Comparison of ENCODE assay signal across 8 cellular contexts in the genomic region with DNA sequence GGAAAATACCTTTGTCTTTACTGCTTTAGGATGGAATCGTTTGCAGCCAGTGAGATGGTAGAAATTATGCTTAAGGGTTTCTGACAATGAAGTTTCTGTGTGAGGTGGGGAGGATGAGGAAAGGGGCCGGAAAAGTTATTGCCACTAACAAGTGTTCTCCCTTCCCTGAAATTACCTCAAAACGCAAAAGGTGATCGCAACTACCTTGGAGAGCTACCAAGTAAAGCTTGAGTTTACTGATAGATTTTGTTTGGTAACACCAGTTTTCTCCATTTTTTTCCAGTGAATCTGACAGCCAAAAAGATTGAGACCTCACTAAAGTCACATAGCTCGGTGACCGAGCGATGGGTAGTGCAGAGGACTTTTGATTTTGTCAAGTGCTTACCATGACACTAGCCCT. TPM values are rescaled to one million over a fixed set of nuclear protein-coding genes. Genes with fewer than 3 reads are reported as not detected.
A peak's percentile ranks its signal among the peaks of the same experiment; 100 is the strongest.
DNase-seq lines count a peak whose midpoint lies in the region; ATAC-seq and TF ChIP-seq lines count a peak whose summit lies in the region.

No MANE protein-coding gene starts in this region.

- H3K36me3 Mint-ChIP-seq in T-helper 2 cell treated with Interferon-gamma antibody and Interleukin-4, amounts not matched to agents 5 μg/mL and 100 μg/mL, for 36 hours (ENCODE audit: low read depth), result peaks cover 14% of the 10 kb centered on the region

- H3K79me2 ChIP-seq in fibroblast of lung (ENCODE audit: control insufficient read depth, insufficient read depth, low read length), result peaks cover 68% of the 10 kb centered on the region

- H3K4me1 ChIP-seq in RWPE2 (ENCODE audit: insufficient read depth, poor library complexity, severe bottlenecking) (peaks cover 15% of the 10 kb centered on the region), fibroblast of lung (ENCODE audit: control insufficient read depth, extremely low read depth, insufficient read depth, low read length) (peaks cover 7% of the 10 kb centered on the region)

- TF ChIP-seq CTCF in RWPE2 (IDR thresholded peaks at IDR 0.05; ENCODE audit: poor library complexity, severe bottlenecking), result no peak
- TF ChIP-seq CTCF in fibroblast of lung (conservative IDR thresholded peaks at IDR 0.05 in 1 of 2, IDR thresholded peaks at IDR 0.05 in 1 of 2; ENCODE audit: low read depth in 1 of 2, low read length in 2 of 2), result no peak

- H3K4me3 ChIP-seq in RWPE2 (ENCODE audit: severe bottlenecking) (peak overlapping the region; percentile 72), fibroblast of lung (replicated peaks in 1 of 4; ENCODE audit: control extremely low read depth in 1 of 4, insufficient read depth in 1 of 4, low read depth in 3 of 4, low read length in 4 of 4) (peak overlapping the region; percentile 82 to 91 (median 84)), skeletal muscle cell (ENCODE audit: low read depth, low read length) (peak overlapping the region; percentile 97)

- DNase-seq in T-helper 2 cell treated with Interferon-gamma antibody and Interleukin-4, amounts not matched to agents 5 μg/mL and 100 μg/mL, for 36 hours (ENCODE audit: low spot score), result no peak
- DNase-seq in T-helper 2 cell (no peak), RWPE2 (ENCODE audit: low spot score) (no peak), fibroblast of lung (ENCODE audit: low read depth in 2 of 2) (peak in 1 of 2 donors; percentile 7), skeletal muscle cell (ENCODE audit: low read depth) (no peak), NCI-H1694 treated with DMSO at 0.1 percent for 48 hours (lab: John Stamatoyannopoulos, UW) (no peak), Right ventricle myocardium inferior (ENCODE audit: missing footprints) (no peak), hippocampal formation (lab: John Stamatoyannopoulos, UW) (no peak)

- H3K27me3 Mint-ChIP-seq in T-helper 2 cell treated with Interferon-gamma antibody and Interleukin-4, amounts not matched to agents 5 μg/mL and 100 μg/mL, for 36 hours (ENCODE audit: low read depth), result no peaks in the 10 kb centered on the region

- H3K27ac Mint-ChIP-seq in T-helper 2 cell treated with Interferon-gamma antibody and Interleukin-4, amounts not matched to agents 5 μg/mL and 100 μg/mL, for 36 hours, result peak overlapping the region; percentile 88

- H2AFZ ChIP-seq in fibroblast of lung (ENCODE audit: low read length), result no peak overlapping the region

- no peak overlapping the region for H3K9ac ChIP-seq in fibroblast of lung (ENCODE audit: insufficient read depth, low read length)

- H3K4me1 Mint-ChIP-seq in T-helper 2 cell treated with Interferon-gamma antibody and Interleukin-4, amounts not matched to agents 5 μg/mL and 100 μg/mL, for 36 hours (ENCODE audit: low read depth), result peaks cover 40% of the 10 kb centered on the region

- H3K27me3 ChIP-seq in RWPE2 (ENCODE audit: insufficient read depth, poor library complexity, severe bottlenecking) (no peaks in the 10 kb centered on the region), fibroblast of lung (ENCODE audit: control insufficient read depth, insufficient read depth, low read length) (no peaks in the 10 kb centered on the region)

- H3K4me2 ChIP-seq in fibroblast of lung (ENCODE audit: extremely low read depth, insufficient read depth, low read length), result peak overlapping the region; percentile 57

- H3K9me3 ChIP-seq in RWPE2 (ENCODE audit: severe bottlenecking), result no peaks in the 10 kb centered on the region
- H3K9me3 ChIP-seq in fibroblast of lung (ENCODE audit: control insufficient read depth, insufficient read depth, low read depth, low read length), result no peaks in the 10 kb centered on the region

- ATAC-seq in RWPE2 (ENCODE audit: low read depth) (no peak), Right ventricle myocardium inferior (no peak)

- intact Hi-C loops in Right ventricle myocardium inferior (cut with DNase I), result no loop called here

- H4K20me1 ChIP-seq in fibroblast of lung (ENCODE audit: control insufficient read depth, extremely low read depth, insufficient read depth, low read length), result no peaks in the 10 kb centered on the region

- peak overlapping the region; percentile 90 for H3K4me3 Mint-ChIP-seq in T-helper 2 cell treated with Interferon-gamma antibody and Interleukin-4, amounts not matched to agents 5 μg/mL and 100 μg/mL, for 36 hours

- H3K36me3 ChIP-seq in RWPE2 (ENCODE audit: low read depth), result peaks cover 29% of the 10 kb centered on the region
- H3K36me3 ChIP-seq in fibroblast of lung (ENCODE audit: control insufficient read depth, insufficient read depth, low read length), result no peaks in the 10 kb centered on the region

- H3K27ac ChIP-seq in RWPE2 (ENCODE audit: poor library complexity, severe bottlenecking) (peak overlapping the region; percentile 77), fibroblast of lung (ENCODE audit: insufficient read depth, low read length) (no peak overlapping the region)

- no peaks in the 10 kb centered on the region for H3K9me3 Mint-ChIP-seq in T-helper 2 cell treated with Interferon-gamma antibody and Interleukin-4, amounts not matched to agents 5 μg/mL and 100 μg/mL, for 36 hours

RNA-seq across cellular contexts. Expression of gene SUV39H2, which starts 1.5 kb away (rescaled TPM):
- total RNA-seq in fibroblast of lung (8.1 and 8.5 TPM in 2 replicates), Right ventricle myocardium inferior (4.9 TPM)
- 9.9 and 16.0 TPM in 2 replicates for polyA plus RNA-seq in fibroblast of lung
- 6.8 and 12.6 TPM in 2 replicates for polyA plus RNA-seq in fibroblast of lung (2012)
- 2.4 and 2.5 TPM in 2 replicates for polyA minus RNA-seq in fibroblast of lung (ENCODE audit: low replicate concordance)

RNA-seq across cellular contexts. Expression of gene HSPA14, which starts 42.1 kb away (rescaled TPM):
- total RNA-seq in fibroblast of lung (7.4 and 8.5 TPM in 2 replicates), Right ventricle myocardium inferior (7.6 TPM)
- 14.3 and 21.8 TPM in 2 replicates for polyA plus RNA-seq in fibroblast of lung
- 8.8 and 15.6 TPM in 2 replicates for polyA plus RNA-seq in fibroblast of lung (2012)
- polyA minus RNA-seq in fibroblast of lung (ENCODE audit: low replicate concordance), result 0.44 TPM in 1 of 2 replicates, not detected in the other

RNA-seq across cellular contexts. Expression of gene MSANTD7, which starts 42.1 kb away (rescaled TPM):
- total RNA-seq in fibroblast of lung, result 14.4 and 14.9 TPM in 2 replicates
- polyA plus RNA-seq in fibroblast of lung, result 7.2 and 8.2 TPM in 2 replicates
- 7.2 and 8.6 TPM in 2 replicates for polyA plus RNA-seq in fibroblast of lung (2012)
- polyA minus RNA-seq in fibroblast of lung (ENCODE audit: low replicate concordance), result 5.5 and 9.6 TPM in 2 replicates
- total RNA-seq in Right ventricle myocardium inferior, result 5.6 TPM

RNA-seq across cellular contexts. Expression of gene CDNF, which starts 42.4 kb away (rescaled TPM):
- total RNA-seq in fibroblast of lung (1.2 and 1.5 TPM in 2 replicates), Right ventricle myocardium inferior (1.9 TPM)
- 2.8 and 3.4 TPM in 2 replicates for polyA plus RNA-seq in fibroblast of lung
- polyA plus RNA-seq in fibroblast of lung (2012), result 2.4 and 3.3 TPM in 2 replicates
- not detected in 2 replicates for polyA minus RNA-seq in fibroblast of lung (ENCODE audit: low replicate concordance)
